8 cellular contexts compared by ENCODE assay signal in the genomic region with DNA sequence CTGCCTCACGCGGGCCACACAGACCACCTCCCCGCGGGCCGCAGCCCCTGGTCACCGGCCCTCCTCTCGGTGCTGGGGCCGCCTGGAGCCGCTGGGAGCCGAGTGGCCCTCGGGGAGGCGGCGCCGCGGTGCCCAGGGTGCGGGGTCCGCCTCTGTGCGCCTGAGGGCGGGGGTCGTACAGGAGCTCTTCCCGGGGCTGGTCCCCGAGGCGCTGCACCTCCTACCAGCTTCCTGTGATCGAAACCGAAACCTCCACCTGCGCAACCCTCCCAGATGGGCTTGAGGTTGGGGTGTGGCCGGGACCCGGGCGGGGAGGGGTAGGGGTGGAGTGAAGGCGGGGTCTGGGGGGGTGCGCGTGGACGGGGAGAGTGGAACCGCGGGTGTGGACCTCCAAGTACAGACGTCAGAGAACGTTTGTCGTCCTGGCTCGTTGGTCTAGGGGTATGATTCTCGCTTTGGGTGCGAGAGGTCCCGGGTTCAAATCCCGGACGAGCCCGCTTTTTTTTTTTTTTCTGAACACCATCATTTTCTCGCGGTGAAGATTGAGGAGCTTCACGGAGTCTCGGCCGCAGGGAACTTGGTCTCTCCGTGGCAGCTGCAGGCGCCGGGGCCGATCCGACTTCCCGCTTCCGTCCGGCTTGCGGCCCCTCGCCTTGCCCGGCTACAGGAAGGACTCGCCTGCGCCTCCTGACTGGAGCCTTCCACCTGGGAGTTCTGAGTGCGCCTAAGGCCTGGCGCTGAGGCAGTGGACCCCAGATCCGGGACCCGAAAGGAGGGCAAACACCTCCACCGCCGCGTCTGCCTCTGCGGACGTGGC. TPM values are rescaled to one million over a fixed set of nuclear protein-coding genes. Genes with fewer than 3 reads are reported as not detected.
DNase-seq lines count a peak whose midpoint lies in the region; TF ChIP-seq lines count a peak whose summit lies in the region.

No MANE protein-coding gene starts in this region.

- no peak overlapping the region for H2BK120ac ChIP-seq in H9 (ENCODE audit: low read depth, low read length, poor library complexity, severe bottlenecking)

- H3K27ac ChIP-seq in H9 (ENCODE audit: insufficient read length, low read depth, low read length): no peak overlapping the region
- H3K27ac ChIP-seq in VCaP: peak overlapping the region; percentile 36; the same call in 1 of the 2 replicates
- H3K27ac ChIP-seq in smooth muscle cell (ENCODE audit: low read depth): peak overlapping the region; percentile 60

- H2AK5ac ChIP-seq in H9 (ENCODE audit: insufficient read length, low read length): no peak overlapping the region

- H3K56ac ChIP-seq in H9 (ENCODE audit: insufficient read length, low read depth, low read length): no peak overlapping the region

- peak overlapping the region in 2 of 3 experiments; percentile 62 to 89; a peak in 4 of 7 replicates for H3K27ac Mint-ChIP-seq in H9

- H3K4me3 ChIP-seq in smooth muscle cell: peak overlapping the region; percentile 72

- H2BK12ac ChIP-seq in H9 (ENCODE audit: insufficient read length, low read depth, low read length): no peak overlapping the region

- H3K4me1 ChIP-seq in H9 (ENCODE audit: insufficient read depth, low read length) (peaks cover 2% of the 10 kb centered on the region; the same call in 1 of the 2 replicates), smooth muscle cell (ENCODE audit: low read depth) (no peaks in the 10 kb centered on the region)

- H3K36me3 Mint-ChIP-seq in H9 (ENCODE audit: insufficient read depth in 1 of 3, low read depth in 3 of 3): no peaks in the 10 kb centered on the region; a peak in 2 of 7 replicates

- no peak overlapping the region for H2BK15ac ChIP-seq in H9 (ENCODE audit: low read depth, low read length)

- H4K91ac ChIP-seq in H9 (ENCODE audit: insufficient read length, low read depth, low read length): no peak overlapping the region

- no peaks in the 10 kb centered on the region; the same call in 1 of the 2 replicates for H3K27me3 ChIP-seq in H9 (ENCODE audit: insufficient read depth, low read length)
- no peaks in the 10 kb centered on the region for H3K27me3 ChIP-seq in smooth muscle cell (ENCODE audit: low read depth)

- peaks cover 24% of the 10 kb centered on the region for H3F3A ChIP-seq in smooth muscle cell (ENCODE audit: low read depth)

- peak overlapping the region; percentile 77 to 95 for H3K4me3 Mint-ChIP-seq in H9

- H3K36me3 ChIP-seq in smooth muscle cell (ENCODE audit: low read depth): no peaks in the 10 kb centered on the region

- H2BK20ac ChIP-seq in H9 (ENCODE audit: low read depth, low read length, poor library complexity, severe bottlenecking): no peak overlapping the region

- no peak overlapping the region for H3K23ac ChIP-seq in H9 (ENCODE audit: insufficient read length, low read depth, low read length)

- no peak overlapping the region for H3T11ph ChIP-seq in H9 (ENCODE audit: low read length)

- H4K20me1 ChIP-seq in H9 (ENCODE audit: control insufficient read depth, insufficient read depth, insufficient read length) (no peaks in the 10 kb centered on the region), smooth muscle cell (ENCODE audit: low read depth) (no peaks in the 10 kb centered on the region)

- H2BK5ac ChIP-seq in H9 (ENCODE audit: insufficient read length, low read length): no peak overlapping the region

- peak overlapping the region; percentile 26; the same call in 1 of the 2 replicates for H3K14ac ChIP-seq in H9 (ENCODE audit: insufficient read depth, low read length)

- H3K9me3 ChIP-seq in H9 (ENCODE audit: control insufficient read depth, low read depth, low read length) (no peaks in the 10 kb centered on the region), smooth muscle cell (replicated peaks; ENCODE audit: low read depth) (no peaks in the 10 kb centered on the region)

- no peak overlapping the region for H3K18ac ChIP-seq in H9 (ENCODE audit: insufficient read length, low read depth, low read length)

- H3K23me2 ChIP-seq in H9 (ENCODE audit: insufficient read length, low read depth, low read length, poor library complexity, severe bottlenecking): peaks cover 13% of the 10 kb centered on the region

- TF ChIP-seq CTCF in H9 (conservative IDR thresholded peaks at IDR 0.05): no peak
- TF ChIP-seq CTCF in VCaP (conservative IDR thresholded peaks at IDR 0.05): no peak
- no peak for TF ChIP-seq CTCF in smooth muscle cell (IDR thresholded peaks at IDR 0.05; ENCODE audit: borderline replicate concordance, insufficient read depth, poor library complexity, severe bottlenecking)

- peak; percentile 50 for DNase-seq in DMS114 treated with DMSO at 0.1 percent for 48 hours (lab: John Stamatoyannopoulos, UW; ENCODE audit: unreplicated experiment)
- DNase-seq in H9: peak; percentile 92
- peak; percentile 58 for DNase-seq in NCI-H187 treated with DMSO at 0.1 percent for 48 hours (lab: John Stamatoyannopoulos, UW)
- peak; percentile 96 to 98 for DNase-seq in T47D (ENCODE audit: low read depth in 1 of 2, low spot score in 1 of 2)
- peak; percentile 81 for DNase-seq in iPS-NIHi11 (ENCODE audit: low spot score)
- DNase-seq in smooth muscle cell (lab: John Stamatoyannopoulos, UW; ENCODE audit: unreplicated experiment): peak; percentile 73
- no peak for DNase-seq in occipital lobe (lab: John Stamatoyannopoulos, UW)

- H3K79me2 ChIP-seq in H9 (ENCODE audit: insufficient read depth, low read length): no peaks in the 10 kb centered on the region
- no peaks in the 10 kb centered on the region for H3K79me2 ChIP-seq in smooth muscle cell (ENCODE audit: low read depth)

- peaks cover 0 to 8% of the 10 kb centered on the region in 2 experiments; a peak in 4 of 5 replicates for H3K9me3 Mint-ChIP-seq in H9

- no peak overlapping the region for H4K8ac ChIP-seq in H9 (replicated peaks; ENCODE audit: insufficient read length, low read depth, low read length)

- WGBS in H9 (ENCODE audit: extremely low coverage, insufficient read length, low lambda C conversion rate): no CpG with 5 or more reads among the region's 72 CpGs
- under 1% methylated on average over 69 of the region's 72 CpGs for WGBS in smooth muscle cell (ENCODE audit: low lambda C conversion rate)

- H4K5ac ChIP-seq in H9 (ENCODE audit: insufficient read length, low read depth, low read length): no peak overlapping the region

- H3K9ac ChIP-seq in H9 (ENCODE audit: extremely low read depth, insufficient read length, low read length) (peak overlapping the region; percentile 71), smooth muscle cell (ENCODE audit: low read depth) (peak overlapping the region; percentile 73)

- no peaks in the 10 kb centered on the region for H3K79me1 ChIP-seq in H9 (ENCODE audit: insufficient read depth, low read depth, low read length, poor library complexity, severe bottlenecking)

- H3K27me3 Mint-ChIP-seq in H9 (ENCODE audit: low read depth): peaks cover 30% of the 10 kb centered on the region

- in situ Hi-C loops in T47D (cut with HindIII; ENCODE audit: low pct_unique_long_range_greater_than_20kb, low sequenced_read_pairs): no loop called here

- H2AFZ ChIP-seq in H9 (ENCODE audit: low read length) (peak overlapping the region; percentile 79), smooth muscle cell (ENCODE audit: low read depth) (peak overlapping the region; percentile 95)

- H3K4ac ChIP-seq in H9 (ENCODE audit: low read depth, low read length): no peak overlapping the region

- H3K4me2 ChIP-seq in H9 (ENCODE audit: insufficient read depth, insufficient read length, low read length) (peak overlapping the region; percentile 92), smooth muscle cell (peak overlapping the region; percentile 95)

- peaks cover 3 to 15% of the 10 kb centered on the region in 2 experiments; a peak in 3 of 4 replicates for H3K4me1 Mint-ChIP-seq in H9

RNA-seq across cellular contexts. Expression of gene ZNF213, which starts 23.9 kb away (rescaled TPM):
- total RNA-seq in H9 (2021) (6.2 and 6.4 TPM in 2 replicates), smooth muscle cell (4.4 and 9.2 TPM in 2 replicates), occipital lobe (8.3 TPM)
- 8.3 and 9.6 TPM in 2 replicates for polyA plus RNA-seq in smooth muscle cell

RNA-seq across cellular contexts. Expression of gene OR1F1, which starts 29.3 kb away (rescaled TPM):
- total RNA-seq in H9 (2021) (not detected in 2 replicates), smooth muscle cell (not detected in 2 replicates), occipital lobe (0.78 TPM)
- polyA plus RNA-seq in smooth muscle cell: not detected in 2 replicates

RNA-seq across cellular contexts. Expression of gene ZNF205, which starts 46.3 kb away (rescaled TPM):
- total RNA-seq in H9 (2021): 16.8 and 18.8 TPM in 2 replicates
- total RNA-seq in smooth muscle cell: 7.2 and 7.9 TPM in 2 replicates
- 11.9 and 12.8 TPM in 2 replicates for polyA plus RNA-seq in smooth muscle cell
- total RNA-seq in occipital lobe: 18.9 TPM

RNA-seq across cellular contexts. Expression of gene ZSCAN10, which starts 59.6 kb away (rescaled TPM):
- 207 and 212 TPM in 2 replicates for total RNA-seq in H9 (2021)
- total RNA-seq in smooth muscle cell: not detected in 2 replicates
- polyA plus RNA-seq in smooth muscle cell: 0.30 TPM in 1 of 2 replicates, not detected in the other
- total RNA-seq in occipital lobe: not detected
